In genomic region chr2:189559579-189560272, GRCh38 we compare ENCODE assay signal across 1 cellular context.
TF ChIP-seq lines count a peak whose summit lies in the region.

No MANE protein-coding gene starts in this region.

TF ChIP-seq in HepG2, 621 proteins besides CTCF, POLR2A, EP300 and RAD21 (continued from another document):
- TF ChIP-seq IRF2 (CRISPR knock-in tag; IDR thresholded peaks at IDR 0.05) (peak; percentile 54; the same call in 1 of the 2 replicates), HNF4A (CRISPR knock-in tag; IDR thresholded peaks at IDR 0.05) (peak; percentile 75), SIX4 (CRISPR knock-in tag; IDR thresholded peaks at IDR 0.05) (no peak), BRD4 (CRISPR knock-in tag; IDR thresholded peaks at IDR 0.05) (no peak), ZFY (CRISPR knock-in tag; IDR thresholded peaks at IDR 0.05) (peak; percentile 37; the same call in 1 of the 2 replicates), PAXIP1 (CRISPR knock-in tag; conservative IDR thresholded peaks at IDR 0.05) (peak; percentile 73), ZMYM4 (CRISPR knock-in tag; IDR thresholded peaks at IDR 0.05) (peak; percentile 85), ZBTB39 (CRISPR knock-in tag; IDR thresholded peaks at IDR 0.05) (no peak), ZNF652 (CRISPR knock-in tag; IDR thresholded peaks at IDR 0.05; ENCODE audit: borderline replicate concordance, low read depth) (peak; percentile 93), ZNF572 (CRISPR knock-in tag; IDR thresholded peaks at IDR 0.05) (no peak), MXD3 (CRISPR knock-in tag; IDR thresholded peaks at IDR 0.05) (0 out of 2 replicates have a peak, but pooled peaks have one; percentile 30), RXRA (CRISPR knock-in tag; IDR thresholded peaks at IDR 0.05) (peak; percentile 24; the same call in 1 of the 2 replicates), ZNF10 (CRISPR knock-in tag; IDR thresholded peaks at IDR 0.05; ENCODE audit: borderline replicate concordance, low read depth) (no peak), ZNF274 (CRISPR knock-in tag; IDR thresholded peaks at IDR 0.05) (no peak), HMGXB4 (CRISPR knock-in tag; IDR thresholded peaks at IDR 0.05; ENCODE audit: borderline replicate concordance in 1 of 2, low read depth in 1 of 2) (0 out of 4 replicates have a peak, but pooled peaks of 1 of the 2 experiments have one; percentile 32), PCBP1 (IDR thresholded peaks at IDR 0.05; ENCODE audit: borderline replicate concordance, low read depth, low read length) (no peak), ZNF550 (CRISPR knock-in tag; IDR thresholded peaks at IDR 0.05; ENCODE audit: borderline replicate concordance) (no peak), TP53 (CRISPR knock-in tag; conservative IDR thresholded peaks at IDR 0.05) (no peak), ZNF792 (CRISPR knock-in tag; IDR thresholded peaks at IDR 0.05) (0 out of 2 replicates have a peak, but pooled peaks have one; percentile 14), GMEB2 (CRISPR knock-in tag; IDR thresholded peaks at IDR 0.05; ENCODE audit: low read depth) (no peak), NR2C2 (CRISPR knock-in tag; IDR thresholded peaks at IDR 0.05; ENCODE audit: borderline replicate concordance) (0 out of 2 replicates have a peak, but pooled peaks have one; percentile 32)
